In the genomic region with DNA sequence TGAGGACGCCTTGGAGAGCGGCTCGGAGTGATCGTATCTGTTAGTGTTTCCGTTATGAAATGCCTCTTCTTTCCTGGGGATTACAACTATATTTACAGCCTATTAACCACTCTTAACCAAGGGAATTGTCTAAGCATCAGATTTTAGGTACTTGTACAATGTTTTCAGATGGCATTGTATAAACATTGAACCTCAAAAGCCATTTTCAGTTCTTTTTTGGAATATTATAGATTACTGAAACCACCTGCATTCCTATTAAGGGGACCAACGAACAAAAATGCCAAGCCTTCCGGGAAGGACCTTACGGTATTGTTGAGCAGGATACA, we compare ENCODE assay signal across 8 cellular contexts. TPM values are rescaled to one million over a fixed set of nuclear protein-coding genes. Genes with fewer than 3 reads are reported as not detected.
DNase-seq lines count a peak whose midpoint lies in the region; ATAC-seq and TF ChIP-seq lines count a peak whose summit lies in the region.

No MANE protein-coding gene starts in this region.

- CTCF ChIA-PET in SK-N-SH (lab: Yijun Ruan, JAX): interaction anchor here (0.6 to 1.7 kb wide), 11 partner anchors 9 to 259 kb away, joined by 3 to 11 read pairs (median 4); no protein-coding TSS in a partner anchor

- H3K27me3 Mint-ChIP-seq in activated naive CD8-positive, alpha-beta T cell treated with anti-CD3 and anti-CD28 coated beads, Interleukin-2, amount 10 ng/mL, durations not matched to agents 7 days and 5 days: peaks cover 35% of the 10 kb centered on the region

- peak overlapping the region; percentile 68 to 78 for H3K4me3 ChIP-seq in SK-N-SH (ENCODE audit: low read depth in 2 of 2, low read length in 1 of 2)

- peak overlapping the region; percentile 70; the same call in 1 of the 2 replicates for H3K9ac ChIP-seq in SK-N-SH

- H3K4me1 Mint-ChIP-seq in activated naive CD8-positive, alpha-beta T cell treated with anti-CD3 and anti-CD28 coated beads, Interleukin-2, amount 10 ng/mL, durations not matched to agents 7 days and 5 days: peaks cover 8% of the 10 kb centered on the region

- POLR2A ChIA-PET in SK-N-SH (lab: Yijun Ruan, JAX): no interaction called here
- POLR2A ChIA-PET in activated naive CD8-positive, alpha-beta T cell treated with anti-CD3 and anti-CD28 coated beads, Interleukin-2, amount 10 ng/mL, durations not matched to agents 7 days and 5 days (lab: Charles Lee): no interaction called here

- no peaks in the 10 kb centered on the region for H3K9me2 ChIP-seq in SK-N-SH

- TF ChIP-seq EP300 in SK-N-SH (IDR thresholded peaks at IDR 0.05; ENCODE audit: borderline replicate concordance in 1 of 2, low read depth in 1 of 2, low read length in 1 of 2): no peak

- H3K36me3 ChIP-seq in SK-N-SH (replicated peaks in 1 of 2; ENCODE audit: control insufficient read depth in 1 of 2, insufficient read depth in 2 of 2, low read length in 1 of 2): no peaks in the 10 kb centered on the region

- 0 out of 2 replicates have a peak, but pooled peaks cover 5% of the 10 kb centered on the region for H3K79me2 ChIP-seq in SK-N-SH (ENCODE audit: insufficient read depth)

- peak overlapping the region; percentile 80 for H3K4me3 Mint-ChIP-seq in activated naive CD8-positive, alpha-beta T cell treated with anti-CD3 and anti-CD28 coated beads, Interleukin-2, amount 10 ng/mL, durations not matched to agents 7 days and 5 days

- no peaks in the 10 kb centered on the region for H3K27me3 ChIP-seq in SK-N-SH (ENCODE audit: insufficient read depth)

- TF ChIP-seq CTCF in SK-N-SH (IDR thresholded peaks at IDR 0.05): no peak

- peak overlapping the region; percentile 61 for H2AFZ ChIP-seq in SK-N-SH (ENCODE audit: low read depth)

- no peak for ATAC-seq in SK-N-SH treated with all-trans-retinoic acid at 6 μM for 48 hours
- no peak for ATAC-seq in activated naive CD8-positive, alpha-beta T cell treated with anti-CD3 and anti-CD28 coated beads, Interleukin-2, amount 10 ng/mL, durations not matched to agents 7 days and 5 days (ENCODE audit: low read depth)

- peaks cover 10% of the 10 kb centered on the region; the same call in 1 of the 2 replicates for H4K20me1 ChIP-seq in SK-N-SH (ENCODE audit: insufficient read depth)

- H3K36me3 Mint-ChIP-seq in activated naive CD8-positive, alpha-beta T cell treated with anti-CD3 and anti-CD28 coated beads, Interleukin-2, amount 10 ng/mL, durations not matched to agents 7 days and 5 days: no peaks in the 10 kb centered on the region

- WGBS in SK-N-SH (ENCODE audit: low lambda C conversion rate): 19% methylated on average over 8 of the region's 8 CpGs

- no peak for DNase-seq in SK-N-SH
- no peak for DNase-seq in activated naive CD8-positive, alpha-beta T cell treated with anti-CD3 and anti-CD28 coated beads, Interleukin-2, amount 10 ng/mL, durations not matched to agents 7 days and 5 days
- DNase-seq in kidney tubule cell (ENCODE audit: low spot score): peak; percentile 14
- DNase-seq in substantia nigra (lab: John Stamatoyannopoulos, UW): no peak
- no peak for DNase-seq in NCI-H446 (lab: John Stamatoyannopoulos, UW)
- DNase-seq in occipital lobe (lab: John Stamatoyannopoulos, UW): no peak
- DNase-seq in HK-2 (ENCODE audit: unreplicated experiment): no peak

- H3K27ac ChIP-seq in SK-N-SH (ENCODE audit: low read depth in 2 of 2, low read length in 1 of 2): peak overlapping the region in 1 of 2 experiments; percentile 82; a peak in 3 of 4 replicates
- H3K27ac ChIP-seq in substantia nigra (ENCODE audit: low read depth, low read length, poor library complexity, severe bottlenecking): peak overlapping the region; percentile 92

- H3F3A ChIP-seq in SK-N-SH (replicated peaks; ENCODE audit: insufficient read depth): no peaks in the 10 kb centered on the region

- H3K4me1 ChIP-seq in SK-N-SH (ENCODE audit: control insufficient read depth in 1 of 2, insufficient read depth in 2 of 2, low read depth in 1 of 2, low read length in 1 of 2): peaks cover 0 to 5% of the 10 kb centered on the region in 2 experiments; a peak in 2 of 4 replicates

- H3K27ac Mint-ChIP-seq in activated naive CD8-positive, alpha-beta T cell treated with anti-CD3 and anti-CD28 coated beads, Interleukin-2, amount 10 ng/mL, durations not matched to agents 7 days and 5 days: no peak overlapping the region

- TF ChIP-seq RAD21 in SK-N-SH (IDR thresholded peaks at IDR 0.05; ENCODE audit: low read length): no peak

- no peaks in the 10 kb centered on the region for H3K9me3 ChIP-seq in SK-N-SH

- H3K9me3 Mint-ChIP-seq in activated naive CD8-positive, alpha-beta T cell treated with anti-CD3 and anti-CD28 coated beads, Interleukin-2, amount 10 ng/mL, durations not matched to agents 7 days and 5 days: no peaks in the 10 kb centered on the region

- peak overlapping the region; percentile 93 for H3K4me2 ChIP-seq in SK-N-SH

TF ChIP-seq in SK-N-SH, 30 proteins besides CTCF, POLR2A, EP300 and RAD21:
- TF ChIP-seq GATA2 (CRISPR knock-in tag; IDR thresholded peaks at IDR 0.05) (peak; percentile 44; the same call in 1 of the 2 replicates), NFIC (IDR thresholded peaks at IDR 0.05; ENCODE audit: borderline replicate concordance) (no peak)
TF ChIP-seq in SK-N-SH: peak in this region for 1.

TF ChIP-seq in SK-N-SH treated with all-trans-retinoic acid at 6 μM for 48 hours, 23 proteins besides CTCF, POLR2A, EP300 and RAD21:
- TF ChIP-seq GLIS3 (CRISPR knock-in tag; IDR thresholded peaks at IDR 0.05): no peak
- TF ChIP-seq TCF4 (CRISPR knock-in tag; IDR thresholded peaks at IDR 0.05; ENCODE audit: borderline replicate concordance): no peak
- no peak for TF ChIP-seq ZFP3 (CRISPR knock-in tag; IDR thresholded peaks at IDR 0.05)
- TF ChIP-seq, protein P1, sequence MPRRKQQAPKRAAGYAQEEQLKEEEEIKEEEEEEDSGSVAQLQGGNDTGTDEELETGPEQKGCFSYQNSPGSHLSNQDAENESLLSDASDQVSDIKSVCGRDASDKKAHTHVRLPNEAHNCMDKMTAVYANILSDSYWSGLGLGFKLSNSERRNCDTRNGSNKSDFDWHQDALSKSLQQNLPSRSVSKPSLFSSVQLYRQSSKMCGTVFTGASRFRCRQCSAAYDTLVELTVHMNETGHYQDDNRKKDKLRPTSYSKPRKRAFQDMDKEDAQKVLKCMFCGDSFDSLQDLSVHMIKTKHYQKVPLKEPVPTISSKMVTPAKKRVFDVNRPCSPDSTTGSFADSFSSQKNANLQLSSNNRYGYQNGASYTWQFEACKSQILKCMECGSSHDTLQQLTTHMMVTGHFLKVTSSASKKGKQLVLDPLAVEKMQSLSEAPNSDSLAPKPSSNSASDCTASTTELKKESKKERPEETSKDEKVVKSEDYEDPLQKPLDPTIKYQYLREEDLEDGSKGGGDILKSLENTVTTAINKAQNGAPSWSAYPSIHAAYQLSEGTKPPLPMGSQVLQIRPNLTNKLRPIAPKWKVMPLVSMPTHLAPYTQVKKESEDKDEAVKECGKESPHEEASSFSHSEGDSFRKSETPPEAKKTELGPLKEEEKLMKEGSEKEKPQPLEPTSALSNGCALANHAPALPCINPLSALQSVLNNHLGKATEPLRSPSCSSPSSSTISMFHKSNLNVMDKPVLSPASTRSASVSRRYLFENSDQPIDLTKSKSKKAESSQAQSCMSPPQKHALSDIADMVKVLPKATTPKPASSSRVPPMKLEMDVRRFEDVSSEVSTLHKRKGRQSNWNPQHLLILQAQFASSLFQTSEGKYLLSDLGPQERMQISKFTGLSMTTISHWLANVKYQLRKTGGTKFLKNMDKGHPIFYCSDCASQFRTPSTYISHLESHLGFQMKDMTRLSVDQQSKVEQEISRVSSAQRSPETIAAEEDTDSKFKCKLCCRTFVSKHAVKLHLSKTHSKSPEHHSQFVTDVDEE (CRISPR knock-in tag; IDR thresholded peaks at IDR 0.05): no peak
- no peak for TF ChIP-seq ZNF565 (CRISPR knock-in tag; conservative IDR thresholded peaks at IDR 0.05; ENCODE audit: low read depth)
- TF ChIP-seq CSDC2 (CRISPR knock-in tag; IDR thresholded peaks at IDR 0.05): no peak

RNA-seq across cellular contexts. Expression of a gene that starts 1.1 kb away (rescaled TPM):
- polyA plus RNA-seq in SK-N-SH (2012; rRNA removed): 12.7 and 13.1 TPM in 2 replicates
- 13.6 and 14.5 TPM in 2 replicates for polyA plus RNA-seq in SK-N-SH (2012; cell fraction: cytosol; rRNA removed)
- polyA plus RNA-seq in SK-N-SH (2012; cell fraction: nucleus; rRNA removed): 16.3 and 22.5 TPM in 2 replicates
- 1 to 10 TPM; 3.4 to 6.3 TPM for total RNA-seq in activated naive CD8-positive, alpha-beta T cell treated with anti-CD3 and anti-CD28 coated beads, Interleukin-2, amount 10 ng/mL, durations not matched to agents 7 days and 5 days
- total RNA-seq in occipital lobe: 219 TPM

Comparison
In these comparisons a context has a peak if more than half of its experiments do, and no peak if none do; other contexts are left out.
1. RNA of a gene that starts 1.1 kb away (total RNA-seq): 219 TPM in occipital lobe (single experiment); 3.4 to 6.3 TPM in activated naive CD8-positive, alpha-beta T cell treated with anti-CD3 and anti-CD28 coated beads, Interleukin-2, amount 10 ng/mL, durations not matched to agents 7 days and 5 days; every median in the first group is over 10 times any median in the second.